In genomic region chr11:12157241-12157661, GRCh38 we compare ENCODE assay signal across 10 cellular contexts. TPM values are rescaled to one million over a fixed set of nuclear protein-coding genes. Genes with fewer than 3 reads are reported as not detected.
A peak's percentile ranks its signal among the peaks of the same experiment; 100 is the strongest.
DNase-seq lines count a peak whose midpoint lies in the region; ATAC-seq, FAIRE-seq and TF ChIP-seq lines count a peak whose summit lies in the region.
"Had no signal": no experiment of that assay in that cellular context is flagged by ENCODE, and none has a peak within 500 bp of the region (broad histone marks: within the 10 kb centered on the region; RNA-seq: fewer than 3 reads in every experiment).

No MANE protein-coding gene starts in this region.

- H3K4me1 Mint-ChIP-seq in T-helper 17 cell = peaks cover 26% of the 10 kb centered on the region

- peak; percentile 71 for ATAC-seq in activated CD4-positive, CD25-positive, alpha-beta regulatory T cell treated with anti-CD3 and anti-CD28 coated beads, Interleukin-2, amount 50 U/mL, for 24 hours
- ATAC-seq in T-helper 17 cell (peak; percentile 53), GM21381 (IDR thresholded peaks at IDR 0.05; ENCODE audit: unreplicated experiment) (no peak), GM19467 (IDR thresholded peaks at IDR 0.05; ENCODE audit: unreplicated experiment) (no peak)

- peaks cover 6% of the 10 kb centered on the region for H3K36me3 Mint-ChIP-seq in T-helper 17 cell (ENCODE audit: low read depth)

- H3K9me3 ChIP-seq in T-helper 17 cell (ENCODE audit: control insufficient read depth, low read length, poor library complexity, severe bottlenecking) = no peaks in the 10 kb centered on the region

- FAIRE-seq in GM12891 (lab: Jason Lieb, UNC) = no peak

- H3K4me3 Mint-ChIP-seq in T-helper 17 cell = peak overlapping the region; percentile 25

- H3K27me3 Mint-ChIP-seq in T-helper 17 cell = no peaks in the 10 kb centered on the region

- H3K27ac Mint-ChIP-seq in T-helper 17 cell = peak overlapping the region; percentile 79

- peak overlapping the region; percentile 52 for H3K27ac ChIP-seq in temporal lobe (ENCODE audit: low read depth, low read length)

- TF ChIP-seq CTCF in fibroblast of the aortic adventitia (IDR thresholded peaks at IDR 0.05; ENCODE audit: insufficient read depth, low read length) = peak; percentile 13

- no peak for TF ChIP-seq POLR2A in GM12891 (IDR thresholded peaks at IDR 0.05; ENCODE audit: low read depth, low read length)

- DNase-seq in activated CD4-positive, CD25-positive, alpha-beta regulatory T cell (lab: John Stamatoyannopoulos, UW) = no peak
- no peak for DNase-seq in T-helper 17 cell
- peak; percentile 89 for DNase-seq in fibroblast of the aortic adventitia (ENCODE audit: low read depth)
- DNase-seq in GM12891 (ENCODE audit: insufficient read length, low spot score) = no peak
- DNase-seq: 8988T, NCI-H1436 treated with DMSO at 0.1 percent for 48 hours had no signal

- H3K4me3 ChIP-seq in fibroblast of the aortic adventitia (ENCODE audit: low read depth, low read length) = no peak overlapping the region

TF ChIP-seq in GM12891, 5 proteins besides CTCF, POLR2A, EP300 and RAD21:
- TF ChIP-seq PAX5 (IDR thresholded peaks at IDR 0.05; ENCODE audit: insufficient read depth, low read length, severe bottlenecking) (no peak), POU2F2 (IDR thresholded peaks at IDR 0.05; ENCODE audit: low read depth, low read length) (no peak), POLR2AphosphoS5 (IDR thresholded peaks at IDR 0.05; ENCODE audit: low read depth, low read length) (no peak), TAF1 (IDR thresholded peaks at IDR 0.05; ENCODE audit: low read depth, low read length) (no peak), SPI1 (IDR thresholded peaks at IDR 0.05; ENCODE audit: low read depth, low read length) (no peak)

RNA-seq across cellular contexts. Expression of gene MICAL2, which starts 46.9 kb away (rescaled TPM):
- 10 to 100 TPM; 52.0 to 66.9 TPM for total RNA-seq in T-helper 17 cell
- 31.9 and 146 TPM in 2 replicates for total RNA-seq in fibroblast of the aortic adventitia (ENCODE audit: low replicate concordance)
- 12.3 TPM for total RNA-seq in temporal lobe
- 3.4 TPM for polyA plus RNA-seq in GM12891 (2012; ENCODE audit: low read depth, missing spikeins)

Comparison
In these comparisons a context has a peak if more than half of its experiments do, and no peak if none do; other contexts are left out.
1. ATAC-seq: peak in activated CD4-positive, CD25-positive, alpha-beta regulatory T cell treated with anti-CD3 and anti-CD28 coated beads, Interleukin-2, amount 50 U/mL, for 24 hours (2 of 2) and T-helper 17 cell (single experiment); none in GM21381 (single experiment) and GM19467 (single experiment).